9 cellular contexts compared by ENCODE assay signal in the genomic region with DNA sequence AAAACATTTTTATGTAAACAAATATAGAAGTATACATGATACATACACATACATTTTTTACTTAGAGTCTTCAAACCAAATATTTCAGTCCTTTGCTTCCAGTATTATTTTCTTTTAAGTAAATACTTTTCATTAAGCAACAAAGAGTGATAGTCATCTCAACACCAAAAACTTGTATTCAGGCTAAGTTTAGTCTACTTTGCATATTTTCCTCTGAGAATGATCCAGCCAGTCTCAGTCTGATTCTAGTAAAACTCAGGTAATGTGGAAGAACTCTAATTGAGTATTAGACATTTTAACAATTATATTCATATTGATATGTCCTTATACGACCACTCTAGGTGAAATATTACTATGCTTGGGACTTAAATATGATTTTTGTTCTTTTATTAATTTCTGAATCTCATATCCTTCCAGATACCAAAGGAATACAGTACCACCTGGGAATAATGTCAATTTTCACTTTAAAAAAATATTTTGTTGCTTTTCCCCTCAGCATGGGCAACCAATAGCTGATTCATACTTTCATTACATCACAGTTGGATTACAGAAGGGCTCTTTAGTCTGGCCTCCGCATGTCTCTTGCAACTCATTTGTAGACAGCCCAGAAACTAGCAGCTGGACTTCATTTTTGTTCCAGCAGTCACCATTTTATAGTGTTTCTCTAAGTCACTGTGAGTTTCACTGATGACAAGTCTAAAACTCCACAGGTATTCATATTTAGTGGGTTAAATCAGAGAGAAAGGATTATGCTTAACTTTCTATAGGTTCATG.
DNase-seq lines count a peak whose midpoint lies in the region; ATAC-seq, FAIRE-seq and TF ChIP-seq lines count a peak whose summit lies in the region.
"Had no signal": no experiment of that assay in that cellular context is flagged by ENCODE, and none has a peak within 500 bp of the region (broad histone marks: within the 10 kb centered on the region; RNA-seq: fewer than 3 reads in every experiment).

No MANE protein-coding gene starts in this region.

- H3K9me3 ChIP-seq in GM12878 (replicated peaks; ENCODE audit: control insufficient read depth, insufficient read depth, low read length): no peaks in the 10 kb centered on the region

- no peak for TF ChIP-seq EP300 in GM12878 (IDR thresholded peaks at IDR 0.05; ENCODE audit: borderline replicate concordance in 1 of 2, control insufficient read depth in 1 of 2, low read depth in 2 of 2, low read length in 2 of 2)

- CTCF ChIA-PET in GM12878 (lab: Yijun Ruan, JAX): no interaction called here

- TF ChIP-seq POLR2A in GM12878 (IDR thresholded peaks at IDR 0.05; ENCODE audit: low read depth, low read length): no peak

- H2AFZ ChIP-seq in GM12878 (ENCODE audit: control insufficient read depth, low read depth, low read length): peak overlapping the region; percentile 9; the same call in 1 of the 2 replicates

- SMC1A ChIA-PET in GM12878 (lab: Charles Lee; ENCODE audit: uncharacterized antibody, unreplicated experiment): interaction anchor here (1.0 kb wide), 1 partner anchor 28 kb away, joined by 3 read pairs; no protein-coding TSS in a partner anchor

- H3K4me3 ChIP-seq in GM12878: no peak overlapping the region
- H3K4me3 ChIP-seq: skin epidermis had no signal

- H3K9ac ChIP-seq in GM12878 (ENCODE audit: control insufficient read depth, insufficient read depth, low read length): peak overlapping the region; percentile 32

- TF ChIP-seq CTCF in GM12878 (IDR thresholded peaks at IDR 0.05 in 2 of 3, conservative IDR thresholded peaks at IDR 0.05 in 1 of 3; ENCODE audit: control insufficient read depth in 2 of 3, extremely low read depth in 1 of 3, insufficient read depth in 1 of 3, low read depth in 3 of 3, low read length in 3 of 3): no peak

- peaks cover 13% of the 10 kb centered on the region; the same call in 1 of the 2 replicates for H3K4me1 ChIP-seq in GM12878 (ENCODE audit: control insufficient read depth, insufficient read depth, low read length)

- POLR2A ChIA-PET in GM12878 (lab: Charles Lee): no interaction called here

- ATAC-seq in HG02610 (IDR thresholded peaks at IDR 0.05; ENCODE audit: unreplicated experiment) (peak; percentile 81), GM12878 (peak; percentile 84)

- TF ChIP-seq RAD21 in GM12878 (IDR thresholded peaks at IDR 0.05; ENCODE audit: insufficient read depth, low read depth, low read length): no peak; the same call in 1 of the 2 replicates

- no peak for DNase-seq in GM18507 (ENCODE audit: extremely low spot score, insufficient read length, low read depth)
- no peak for DNase-seq in GM12878 (ENCODE audit: low read depth, low spot score)
- peak; percentile 76 for DNase-seq in renal cortical epithelial cell (ENCODE audit: low read depth)
- no peak for DNase-seq in CD1c-positive myeloid dendritic cell (ENCODE audit: extremely low spot score)
- no peak for DNase-seq in NCI-H2196 treated with DMSO at 0.1 percent for 48 hours (lab: John Stamatoyannopoulos, UW; ENCODE audit: unreplicated experiment)
- no peak for DNase-seq in activated naive CD4-positive, alpha-beta T cell (lab: John Stamatoyannopoulos, UW)
- DNase-seq in NCI-H2029 treated with DMSO at 0.1 percent for 48 hours (lab: John Stamatoyannopoulos, UW): no peak

- H4K20me1 ChIP-seq in GM12878 (ENCODE audit: control insufficient read depth, insufficient read depth): no peaks in the 10 kb centered on the region

- H3K79me2 ChIP-seq in GM12878 (ENCODE audit: control insufficient read depth, insufficient read depth, low read length): no peaks in the 10 kb centered on the region

- in situ Hi-C loops in GM12878 (cut with MboI): no loop called here

- intact Hi-C loops in GM12878 (cut with micrococcal nuclease; ENCODE audit: unreplicated experiment): no loop called here

- no peaks in the 10 kb centered on the region for H3K27me3 ChIP-seq in GM12878 (replicated peaks in 1 of 2; ENCODE audit: control insufficient read depth in 2 of 2, insufficient read depth in 2 of 2, low read length in 1 of 2)

- FAIRE-seq in GM18507 (lab: Jason Lieb, UNC): peak; percentile 9
- no peak for FAIRE-seq in GM12878 (lab: Jason Lieb, UNC)

- peak overlapping the region; percentile 73 for H3K27ac ChIP-seq in GM12878 (ENCODE audit: control insufficient read depth, insufficient read depth)

- H3K4me2 ChIP-seq in GM12878 (ENCODE audit: control insufficient read depth, insufficient read depth): peak overlapping the region; percentile 79

- H3K36me3 ChIP-seq in GM12878 (ENCODE audit: control insufficient read depth in 2 of 2, insufficient read depth in 2 of 2, low read length in 1 of 2): no peaks in the 10 kb centered on the region

- WGBS in GM12878 (ENCODE audit: insufficient coverage, insufficient replicate concordance, low lambda C conversion rate, missing lambda C conversion rate): 47% methylated on average over 2 of the region's 2 CpGs

- BruUV-seq in GM12878 (replicated peaks; lab: Mats Ljungman, UMichigan): no TSS peak

- RAD21 ChIA-PET in GM12878 (lab: Charles Lee; ENCODE audit: unreplicated experiment): no interaction called here

TF ChIP-seq in GM12878, 131 proteins besides CTCF, POLR2A, EP300 and RAD21 (continues in another document):
- TF ChIP-seq, protein P1, sequence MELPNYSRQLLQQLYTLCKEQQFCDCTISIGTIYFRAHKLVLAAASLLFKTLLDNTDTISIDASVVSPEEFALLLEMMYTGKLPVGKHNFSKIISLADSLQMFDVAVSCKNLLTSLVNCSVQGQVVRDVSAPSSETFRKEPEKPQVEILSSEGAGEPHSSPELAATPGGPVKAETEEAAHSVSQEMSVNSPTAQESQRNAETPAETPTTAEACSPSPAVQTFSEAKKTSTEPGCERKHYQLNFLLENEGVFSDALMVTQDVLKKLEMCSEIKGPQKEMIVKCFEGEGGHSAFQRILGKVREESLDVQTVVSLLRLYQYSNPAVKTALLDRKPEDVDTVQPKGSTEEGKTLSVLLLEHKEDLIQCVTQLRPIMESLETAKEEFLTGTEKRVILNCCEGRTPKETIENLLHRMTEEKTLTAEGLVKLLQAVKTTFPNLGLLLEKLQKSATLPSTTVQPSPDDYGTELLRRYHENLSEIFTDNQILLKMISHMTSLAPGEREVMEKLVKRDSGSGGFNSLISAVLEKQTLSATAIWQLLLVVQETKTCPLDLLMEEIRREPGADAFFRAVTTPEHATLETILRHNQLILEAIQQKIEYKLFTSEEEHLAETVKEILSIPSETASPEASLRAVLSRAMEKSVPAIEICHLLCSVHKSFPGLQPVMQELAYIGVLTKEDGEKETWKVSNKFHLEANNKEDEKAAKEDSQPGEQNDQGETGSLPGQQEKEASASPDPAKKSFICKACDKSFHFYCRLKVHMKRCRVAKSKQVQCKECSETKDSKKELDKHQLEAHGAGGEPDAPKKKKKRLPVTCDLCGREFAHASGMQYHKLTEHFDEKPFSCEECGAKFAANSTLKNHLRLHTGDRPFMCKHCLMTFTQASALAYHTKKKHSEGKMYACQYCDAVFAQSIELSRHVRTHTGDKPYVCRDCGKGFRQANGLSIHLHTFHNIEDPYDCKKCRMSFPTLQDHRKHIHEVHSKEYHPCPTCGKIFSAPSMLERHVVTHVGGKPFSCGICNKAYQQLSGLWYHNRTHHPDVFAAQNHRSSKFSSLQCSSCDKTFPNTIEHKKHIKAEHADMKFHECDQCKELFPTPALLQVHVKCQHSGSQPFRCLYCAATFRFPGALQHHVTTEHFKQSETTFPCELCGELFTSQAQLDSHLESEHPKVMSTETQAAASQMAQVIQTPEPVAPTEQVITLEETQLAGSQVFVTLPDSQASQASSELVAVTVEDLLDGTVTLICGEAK (IDR thresholded peaks at IDR 0.05; ENCODE audit: borderline replicate concordance): no peak
- peak; percentile 42; the same call in 1 of the 2 replicates for TF ChIP-seq BCL11A (IDR thresholded peaks at IDR 0.05; ENCODE audit: low read depth, low read length)
- TF ChIP-seq, protein P2, sequence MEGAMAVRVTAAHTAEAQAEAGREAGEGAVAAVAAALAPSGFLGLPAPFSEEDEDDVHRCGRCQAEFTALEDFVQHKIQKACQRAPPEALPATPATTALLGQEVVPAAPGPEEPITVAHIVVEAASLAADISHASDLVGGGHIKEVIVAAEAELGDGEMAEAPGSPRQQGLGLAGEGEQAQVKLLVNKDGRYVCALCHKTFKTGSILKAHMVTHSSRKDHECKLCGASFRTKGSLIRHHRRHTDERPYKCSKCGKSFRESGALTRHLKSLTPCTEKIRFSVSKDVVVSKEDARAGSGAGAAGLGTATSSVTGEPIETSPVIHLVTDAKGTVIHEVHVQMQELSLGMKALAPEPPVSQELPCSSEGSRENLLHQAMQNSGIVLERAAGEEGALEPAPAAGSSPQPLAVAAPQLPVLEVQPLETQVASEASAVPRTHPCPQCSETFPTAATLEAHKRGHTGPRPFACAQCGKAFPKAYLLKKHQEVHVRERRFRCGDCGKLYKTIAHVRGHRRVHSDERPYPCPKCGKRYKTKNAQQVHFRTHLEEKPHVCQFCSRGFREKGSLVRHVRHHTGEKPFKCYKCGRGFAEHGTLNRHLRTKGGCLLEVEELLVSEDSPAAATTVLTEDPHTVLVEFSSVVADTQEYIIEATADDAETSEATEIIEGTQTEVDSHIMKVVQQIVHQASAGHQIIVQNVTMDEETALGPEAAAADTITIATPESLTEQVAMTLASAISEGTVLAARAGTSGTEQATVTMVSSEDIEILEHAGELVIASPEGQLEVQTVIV (IDR thresholded peaks at IDR 0.05; ENCODE audit: borderline replicate concordance, partially characterized antibody): no peak
- peak; percentile 71 for TF ChIP-seq CREB1 (IDR thresholded peaks at IDR 0.05; ENCODE audit: low read depth)
- TF ChIP-seq, protein P3, sequence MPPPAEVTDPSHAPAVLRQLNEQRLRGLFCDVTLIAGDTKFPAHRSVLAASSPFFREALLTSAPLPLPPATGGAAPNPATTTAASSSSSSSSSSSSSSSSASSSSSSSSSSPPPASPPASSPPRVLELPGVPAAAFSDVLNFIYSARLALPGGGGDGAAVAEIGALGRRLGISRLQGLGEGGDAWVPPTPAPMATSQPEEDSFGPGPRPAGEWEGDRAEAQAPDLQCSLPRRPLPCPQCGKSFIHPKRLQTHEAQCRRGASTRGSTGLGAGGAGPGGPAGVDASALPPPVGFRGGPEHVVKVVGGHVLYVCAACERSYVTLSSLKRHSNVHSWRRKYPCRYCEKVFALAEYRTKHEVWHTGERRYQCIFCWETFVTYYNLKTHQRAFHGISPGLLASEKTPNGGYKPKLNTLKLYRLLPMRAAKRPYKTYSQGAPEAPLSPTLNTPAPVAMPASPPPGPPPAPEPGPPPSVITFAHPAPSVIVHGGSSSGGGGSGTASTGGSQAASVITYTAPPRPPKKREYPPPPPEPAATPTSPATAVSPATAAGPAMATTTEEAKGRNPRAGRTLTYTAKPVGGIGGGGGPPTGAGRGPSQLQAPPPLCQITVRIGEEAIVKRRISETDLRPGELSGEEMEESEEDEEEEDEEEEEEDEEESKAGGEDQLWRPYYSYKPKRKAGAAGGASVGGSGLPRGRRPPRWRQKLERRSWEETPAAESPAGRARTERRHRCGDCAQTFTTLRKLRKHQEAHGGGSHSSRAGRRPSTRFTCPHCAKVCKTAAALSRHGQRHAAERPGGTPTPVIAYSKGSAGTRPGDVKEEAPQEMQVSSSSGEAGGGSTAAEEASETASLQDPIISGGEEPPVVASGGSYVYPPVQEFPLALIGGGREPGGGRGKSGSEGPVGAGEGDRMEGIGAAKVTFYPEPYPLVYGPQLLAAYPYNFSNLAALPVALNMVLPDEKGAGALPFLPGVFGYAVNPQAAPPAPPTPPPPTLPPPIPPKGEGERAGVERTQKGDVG (CRISPR knock-in tag; IDR thresholded peaks at IDR 0.05): no peak
